8 cellular contexts compared by ENCODE assay signal in genomic region chrX:2696698-2697215, GRCh38. TPM values are rescaled to one million over a fixed set of nuclear protein-coding genes. Genes with fewer than 3 reads are reported as not detected.
DNase-seq lines count a peak whose midpoint lies in the region; ATAC-seq and TF ChIP-seq lines count a peak whose summit lies in the region.

No MANE protein-coding gene starts in this region.

- TF ChIP-seq CTCF in prostate gland (IDR thresholded peaks at IDR 0.05) (no peak), BE2C (IDR thresholded peaks at IDR 0.05; ENCODE audit: low read depth, low read length) (no peak)

- ATAC-seq in GM18861 (IDR thresholded peaks at IDR 0.05; ENCODE audit: unreplicated experiment) (peak; percentile 88), HG02885 (IDR thresholded peaks at IDR 0.05; ENCODE audit: poor library complexity, unreplicated experiment) (peak; percentile 88), T-cell (replicated peaks in 1 of 4) (peak; percentile 82 to 93 (median 88))
- peak; percentile 81 for ATAC-seq in effector memory CD8-positive, alpha-beta T cell (replicated peaks)

- H3K4me3 ChIP-seq in prostate gland (no peak overlapping the region), BE2C (ENCODE audit: low read depth, low read length) (no peak overlapping the region)

- H3K27me3 ChIP-seq in prostate gland (replicated peaks; ENCODE audit: insufficient read depth): no peaks in the 10 kb centered on the region
- no peaks in the 10 kb centered on the region for H3K27me3 ChIP-seq in BE2C

- DNase-seq in T-cell: peak in 18 of 34 experiments; percentile 22 to 51 (median 36)
- peak; percentile 40 to 63 (median 47) for DNase-seq in effector memory CD8-positive, alpha-beta T cell
- DNase-seq in prostate gland (ENCODE audit: low spot score): no peak
- no peak for DNase-seq in MV-4-11 (lab: John Stamatoyannopoulos, UW)
- DNase-seq in BE2C: no peak
- no peak for DNase-seq in NCI-H446 (lab: John Stamatoyannopoulos, UW)

- H3K9me3 ChIP-seq in prostate gland (no peaks in the 10 kb centered on the region), BE2C (no peaks in the 10 kb centered on the region)

- 35% methylated on average over 8 of the region's 8 CpGs for WGBS in prostate gland

- H3K36me3 ChIP-seq in prostate gland (no peaks in the 10 kb centered on the region), BE2C (no peaks in the 10 kb centered on the region)

- peaks cover 41% of the 10 kb centered on the region for H3K36me3 Mint-ChIP-seq in T-cell
- H3K36me3 Mint-ChIP-seq in effector memory CD8-positive, alpha-beta T cell (ENCODE audit: insufficient read depth): peaks cover 59% of the 10 kb centered on the region

- H3K27me3 Mint-ChIP-seq in T-cell: no peaks in the 10 kb centered on the region
- H3K27me3 Mint-ChIP-seq in effector memory CD8-positive, alpha-beta T cell: no peaks in the 10 kb centered on the region

- peaks cover 0 to 7% (median 0%) of the 10 kb centered on the region in 3 donors for H3K9me3 Mint-ChIP-seq in T-cell
- no peaks in the 10 kb centered on the region for H3K9me3 Mint-ChIP-seq in effector memory CD8-positive, alpha-beta T cell

- CTCF ChIA-PET in T-cell (lab: Charles Lee): no interaction called here

- no peak for TF ChIP-seq POLR2A in prostate gland (IDR thresholded peaks at IDR 0.05)

- intact Hi-C loops in prostate gland (cut with DNase I): no loop called here

- H3K4me3 Mint-ChIP-seq in T-cell: peak overlapping the region; percentile 29 to 98 (median 61)
- peak overlapping the region; percentile 73 to 98 for H3K4me3 Mint-ChIP-seq in effector memory CD8-positive, alpha-beta T cell

- H3K4me1 ChIP-seq in prostate gland (replicated peaks): peaks cover 9% of the 10 kb centered on the region
- H3K4me1 ChIP-seq in BE2C: no peaks in the 10 kb centered on the region

- POLR2A ChIA-PET in T-cell (lab: Charles Lee): no interaction called here

- peak overlapping the region; percentile 84 to 85 for H3K27ac Mint-ChIP-seq in T-cell
- H3K27ac Mint-ChIP-seq in effector memory CD8-positive, alpha-beta T cell: peak overlapping the region; percentile 92 to 96

- H3K4me1 Mint-ChIP-seq in T-cell: peaks cover 91 to 99% (median 94%) of the 10 kb centered on the region in 3 donors
- peaks cover 92 to 93% of the 10 kb centered on the region in 2 donors for H3K4me1 Mint-ChIP-seq in effector memory CD8-positive, alpha-beta T cell (ENCODE audit: low read depth in 2 of 2)

- peak overlapping the region; percentile 17 to 45 for H3K27ac ChIP-seq in prostate gland

RNA-seq across cellular contexts. Expression of gene CD99, which starts 5.7 kb away (rescaled TPM):
- 100 to 1,000 TPM; 141 to 294 (median 207) TPM for total RNA-seq in T-cell
- 1,000 to 10,000 TPM in 1 of 2 donors, 100 to 1,000 TPM in 1; 384 to 1,041 TPM for total RNA-seq in prostate gland
- 0.99 TPM for polyA plus RNA-seq in BE2C (2012; ENCODE audit: insufficient read depth, insufficient read length, low read depth)

RNA-seq across cellular contexts. Expression of gene XG, which starts 55.1 kb away (rescaled TPM):
- total RNA-seq in T-cell (1 to 10 TPM in 1 of 5 donors, under 1 TPM in 1, not detected in 3; 0.13 to 1.5 TPM), prostate gland (1 to 10 TPM; 2.5 to 6.9 TPM)
- polyA plus RNA-seq in BE2C (2012; ENCODE audit: insufficient read depth, insufficient read length, low read depth): not detected

Comparison
In these comparisons a context has a peak if more than half of its experiments do, and no peak if none do; other contexts are left out.
1. DNase-seq: peak in T-cell (18 of 34) and effector memory CD8-positive, alpha-beta T cell (3 of 3); none in prostate gland (single experiment), MV-4-11 (single experiment), BE2C (single experiment) and NCI-H446 (0 of 2).
2. Peak in every context shown above with its lines, with median percentiles within 50 percentile points of each other: ATAC-seq.